17 cellular contexts compared by ENCODE assay signal in genomic region chr20:63070301-63070625, GRCh38.
"Had no signal": no experiment of that assay in that cellular context is flagged by ENCODE, and none has a peak within 500 bp of the region (broad histone marks: within the 10 kb centered on the region; RNA-seq: fewer than 3 reads in every experiment).

No MANE protein-coding gene starts in this region.

- H3K4me3 ChIP-seq: colonic mucosa, esophagus squamous epithelium, gastroesophageal sphincter, mucosa of descending colon, smooth muscle cell, tibial artery, upper lobe of left lung, uterus had no signal

- H3K4me1 Mint-ChIP-seq: stimulated activated memory B cell treated with anti-CD40 and anti-IgM and Interleukin-4, amounts not matched to agents 10 μg/mL and 1 μg/mL and 100 μg/mL, for 72 hours had no signal

- H3K4me1 ChIP-seq: colonic mucosa, uterus had no signal

- FAIRE-seq: keratinocyte had no signal

- H3K27ac ChIP-seq: colonic mucosa, esophagus squamous epithelium, gastroesophageal sphincter, neutrophil, tibial artery, upper lobe of left lung, uterus had no signal

- H3K4me3 Mint-ChIP-seq: stimulated activated memory B cell treated with anti-CD40 and anti-IgM and Interleukin-4, amounts not matched to agents 10 μg/mL and 1 μg/mL and 100 μg/mL, for 72 hours; stimulated activated naive CD8-positive, alpha-beta T cell treated with anti-CD3 and anti-CD28 coated beads, Interleukin-15, Interleukin-2, amounts not matched to agents 100 ng/mL and 50 ng/mL, for 24 hours had no signal

- DNase-seq: colonic mucosa; esophagus squamous epithelium; glutamatergic neuron; immature natural killer cell; stimulated activated CD4-positive, alpha-beta T cell treated with anti-CD3 and anti-CD28 coated beads, Interleukin-4, amount 100 ng/mL, for 1 hour; stimulated activated CD8-positive, alpha-beta memory T cell treated with anti-CD3 and anti-CD28 coated beads, Interleukin-4, amount 100 ng/mL, for 48 hours; upper lobe of left lung had no signal

- H3K36me3 ChIP-seq: colonic mucosa, esophagus squamous epithelium, gastroesophageal sphincter, neutrophil, tibial artery, upper lobe of left lung, uterus had no signal

- H3K9me3 Mint-ChIP-seq: stimulated activated memory B cell treated with anti-CD40 and anti-IgM and Interleukin-4, amounts not matched to agents 10 μg/mL and 1 μg/mL and 100 μg/mL, for 72 hours; stimulated activated naive CD8-positive, alpha-beta T cell treated with anti-CD3 and anti-CD28 coated beads, Interleukin-15, Interleukin-2, amounts not matched to agents 100 ng/mL and 50 ng/mL, for 24 hours had no signal

- H3K9me3 ChIP-seq: colonic mucosa, esophagus squamous epithelium, mucosa of descending colon, neutrophil, upper lobe of left lung, uterus had no signal

- H3K27ac Mint-ChIP-seq: immature natural killer cell; naive thymus-derived CD8-positive, alpha-beta T cell; stimulated activated memory B cell treated with anti-CD40 and anti-IgM and Interleukin-4, amounts not matched to agents 10 μg/mL and 1 μg/mL and 100 μg/mL, for 72 hours; stimulated activated naive CD8-positive, alpha-beta T cell treated with anti-CD3 and anti-CD28 coated beads, Interleukin-15, Interleukin-2, amounts not matched to agents 100 ng/mL and 50 ng/mL, for 24 hours had no signal

- H3K36me3 Mint-ChIP-seq: immature natural killer cell; naive thymus-derived CD8-positive, alpha-beta T cell; stimulated activated memory B cell treated with anti-CD40 and anti-IgM and Interleukin-4, amounts not matched to agents 10 μg/mL and 1 μg/mL and 100 μg/mL, for 72 hours had no signal

- ATAC-seq: naive thymus-derived CD8-positive, alpha-beta T cell; stimulated activated memory B cell treated with anti-CD40 and anti-IgM and Interleukin-4, amounts not matched to agents 10 μg/mL and 1 μg/mL and 100 μg/mL, for 72 hours had no signal
